ENCODE assay signal across 1 cellular context in genomic region chr10:30821269-30821993, GRCh38.
TF ChIP-seq lines count a peak whose summit lies in the region.

No MANE protein-coding gene starts in this region.

TF ChIP-seq in HepG2, 621 proteins besides CTCF, POLR2A, EP300 and RAD21 (continued from another document):
- no peak for TF ChIP-seq CHD4 (IDR thresholded peaks at IDR 0.05; ENCODE audit: borderline replicate concordance, low read length)
TF ChIP-seq in HepG2: peak in this region for 0.
